27 cellular contexts compared by ENCODE assay signal in the genomic region with DNA sequence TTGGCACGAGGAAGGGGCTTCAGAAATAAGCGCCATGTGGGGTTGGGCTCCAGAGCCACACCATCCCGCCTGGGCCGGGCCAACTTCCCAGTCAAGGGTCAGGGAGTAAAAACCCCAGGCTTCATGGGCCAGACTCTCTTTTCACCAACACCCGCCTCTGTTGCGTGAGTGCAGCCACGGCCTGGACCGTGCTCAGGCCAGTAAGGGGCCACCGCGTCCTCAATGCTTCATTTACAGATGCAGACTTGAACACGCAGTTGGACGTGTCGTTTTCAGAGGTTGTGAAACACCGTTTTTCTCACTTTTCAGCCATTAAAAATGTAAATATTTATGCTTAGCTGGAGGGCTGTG.
"Had no signal": no experiment of that assay in that cellular context is flagged by ENCODE, and none has a peak within 500 bp of the region (broad histone marks: within the 10 kb centered on the region; RNA-seq: fewer than 3 reads in every experiment).

No MANE protein-coding gene starts in this region.

- ATAC-seq: activated CD4-positive, alpha-beta T cell treated with anti-CD3 and anti-CD28 coated beads for 36 hours; activated CD8-positive, alpha-beta T cell treated with anti-CD3 and anti-CD28 coated beads for 36 hours; activated naive CD8-positive, alpha-beta T cell treated with anti-CD3 and anti-CD28 coated beads, Interleukin-2, amount 50 U/mL, for 24 hours; activated T-cell treated with anti-CD3 and anti-CD28 coated beads, Interleukin-2, amount 50 U/mL, for 4 hours; activated T-helper 17 cell treated with anti-CD3 and anti-CD28 coated beads, Interleukin-2, amount 50 U/mL, for 72 hours; body of pancreas; effector memory CD8-positive, alpha-beta T cell; foreskin keratinocyte; gastrocnemius medialis had no signal

- H3K36me3 ChIP-seq: adrenal gland, esophagus muscularis mucosa, gastrocnemius medialis had no signal

- DNase-seq: activated CD4-positive, alpha-beta T cell treated with anti-CD3 and anti-CD28 coated beads for 36 hours; activated CD4-positive, alpha-beta T cell treated with anti-CD3 and anti-CD28 coated beads, Interleukin-2, amount 10 ng/mL, durations not matched to agents 7 days and 5 days; activated CD4-positive, alpha-beta T cell treated with anti-CD3 and anti-CD28 coated beads, Interleukin-2, amount 50 U/mL, for 48 hours; activated CD4-positive, CD25-positive, alpha-beta regulatory T cell; activated CD4-positive, CD25-positive, alpha-beta regulatory T cell treated with anti-CD3 and anti-CD28 coated beads, Interleukin-2, amount 50 U/mL, for 72 hours; activated CD8-positive, alpha-beta memory T cell treated with anti-CD3 and anti-CD28 coated beads for 24 hours; activated CD8-positive, alpha-beta T cell treated with anti-CD3 and anti-CD28 coated beads for 36 hours; activated effector memory CD4-positive, alpha-beta T cell treated with anti-CD3 and anti-CD28 coated beads, Interleukin-2, amount 50 U/mL, for 16 hours; activated naive CD4-positive, alpha-beta T cell treated with anti-CD3 and anti-CD28 coated beads for 36 hours; activated naive CD8-positive, alpha-beta T cell treated with anti-CD3 and anti-CD28 coated beads for 36 hours; activated naive CD8-positive, alpha-beta T cell treated with anti-CD3 and anti-CD28 coated beads, Interleukin-2, amount 50 U/mL, for 24 hours; activated T-cell treated with anti-CD3 and anti-CD28 coated beads, Interleukin-2, amount 50 U/mL, for 4 hours; adrenal gland; amygdala; aorta; body of pancreas; cortex of kidney; dermis blood vessel endothelial cell; effector CD4-positive, alpha-beta T cell; effector memory CD8-positive, alpha-beta T cell; erythroblast; foreskin keratinocyte; gastrocnemius medialis; T-helper 2 cell had no signal

- H3K27ac ChIP-seq: adrenal gland, body of pancreas, esophagus muscularis mucosa, foreskin keratinocyte, gastrocnemius medialis had no signal

- H3K27me3 Mint-ChIP-seq: activated CD8-positive, alpha-beta T cell treated with anti-CD3 and anti-CD28 coated beads for 36 hours; activated naive CD8-positive, alpha-beta T cell treated with anti-CD3 and anti-CD28 coated beads for 36 hours; activated naive CD8-positive, alpha-beta T cell treated with anti-CD3 and anti-CD28 coated beads, Interleukin-2, amount 50 U/mL, for 24 hours had no signal

- H3K36me3 Mint-ChIP-seq: activated naive CD4-positive, alpha-beta T cell treated with anti-CD3 and anti-CD28 coated beads, Interleukin-2, amount 50 U/mL, for 24 hours; activated naive CD8-positive, alpha-beta T cell treated with anti-CD3 and anti-CD28 coated beads for 36 hours had no signal

- H3K4me3 Mint-ChIP-seq: activated CD4-positive, alpha-beta T cell treated with anti-CD3 and anti-CD28 coated beads for 36 hours; activated CD4-positive, alpha-beta T cell treated with anti-CD3 and anti-CD28 coated beads, Interleukin-2, amount 10 ng/mL, durations not matched to agents 7 days and 5 days; activated CD8-positive, alpha-beta T cell treated with anti-CD3 and anti-CD28 coated beads for 36 hours; activated naive CD4-positive, alpha-beta T cell treated with anti-CD3 and anti-CD28 coated beads for 36 hours; activated naive CD4-positive, alpha-beta T cell treated with anti-CD3 and anti-CD28 coated beads, Interleukin-2, amount 50 U/mL, for 24 hours; activated naive CD8-positive, alpha-beta T cell treated with anti-CD3 and anti-CD28 coated beads for 36 hours; activated naive CD8-positive, alpha-beta T cell treated with anti-CD3 and anti-CD28 coated beads, Interleukin-2, amount 50 U/mL, for 24 hours; activated T-cell treated with anti-CD3 and anti-CD28 coated beads, Interleukin-2, amount 50 U/mL, for 4 hours; activated T-helper 17 cell treated with anti-CD3 and anti-CD28 coated beads, Interleukin-2, amount 50 U/mL, for 72 hours; effector memory CD8-positive, alpha-beta T cell had no signal

- H3K4me1 ChIP-seq: adrenal gland, body of pancreas, esophagus muscularis mucosa, foreskin keratinocyte, gastrocnemius medialis had no signal

- H3K27me3 ChIP-seq: adrenal gland, body of pancreas, foreskin keratinocyte, gastrocnemius medialis had no signal

- H3K9me3 ChIP-seq: adrenal gland, body of pancreas, esophagus muscularis mucosa, gastrocnemius medialis had no signal

- H3K4me1 Mint-ChIP-seq: activated CD4-positive, alpha-beta T cell treated with anti-CD3 and anti-CD28 coated beads for 36 hours; activated CD4-positive, alpha-beta T cell treated with anti-CD3 and anti-CD28 coated beads, Interleukin-2, amount 10 ng/mL, durations not matched to agents 7 days and 5 days; activated naive CD4-positive, alpha-beta T cell treated with anti-CD3 and anti-CD28 coated beads, Interleukin-2, amount 50 U/mL, for 24 hours; activated naive CD8-positive, alpha-beta T cell treated with anti-CD3 and anti-CD28 coated beads for 36 hours; activated naive CD8-positive, alpha-beta T cell treated with anti-CD3 and anti-CD28 coated beads, Interleukin-2, amount 50 U/mL, for 24 hours; activated T-helper 17 cell treated with anti-CD3 and anti-CD28 coated beads, Interleukin-2, amount 50 U/mL, for 72 hours had no signal

- H3K27ac Mint-ChIP-seq: activated CD4-positive, alpha-beta T cell treated with anti-CD3 and anti-CD28 coated beads for 36 hours; activated CD4-positive, alpha-beta T cell treated with anti-CD3 and anti-CD28 coated beads, Interleukin-2, amount 10 ng/mL, durations not matched to agents 7 days and 5 days; activated CD8-positive, alpha-beta T cell treated with anti-CD3 and anti-CD28 coated beads for 36 hours; activated naive CD4-positive, alpha-beta T cell treated with anti-CD3 and anti-CD28 coated beads for 36 hours; activated naive CD4-positive, alpha-beta T cell treated with anti-CD3 and anti-CD28 coated beads, Interleukin-2, amount 50 U/mL, for 24 hours; activated naive CD8-positive, alpha-beta T cell treated with anti-CD3 and anti-CD28 coated beads for 36 hours; activated naive CD8-positive, alpha-beta T cell treated with anti-CD3 and anti-CD28 coated beads, Interleukin-2, amount 50 U/mL, for 24 hours; activated T-helper 17 cell treated with anti-CD3 and anti-CD28 coated beads, Interleukin-2, amount 50 U/mL, for 72 hours; effector memory CD8-positive, alpha-beta T cell had no signal

- H3K9me3 Mint-ChIP-seq: activated CD4-positive, alpha-beta T cell treated with anti-CD3 and anti-CD28 coated beads, Interleukin-2, amount 10 ng/mL, durations not matched to agents 7 days and 5 days; activated CD8-positive, alpha-beta T cell treated with anti-CD3 and anti-CD28 coated beads for 36 hours; activated naive CD4-positive, alpha-beta T cell treated with anti-CD3 and anti-CD28 coated beads, Interleukin-2, amount 50 U/mL, for 24 hours; activated naive CD8-positive, alpha-beta T cell treated with anti-CD3 and anti-CD28 coated beads, Interleukin-2, amount 50 U/mL, for 24 hours; activated T-cell treated with anti-CD3 and anti-CD28 coated beads, Interleukin-2, amount 50 U/mL, for 4 hours; activated T-helper 17 cell treated with anti-CD3 and anti-CD28 coated beads, Interleukin-2, amount 50 U/mL, for 72 hours had no signal

- H3K4me3 ChIP-seq: adrenal gland, body of pancreas, esophagus muscularis mucosa, gastrocnemius medialis had no signal
